In the genomic region with DNA sequence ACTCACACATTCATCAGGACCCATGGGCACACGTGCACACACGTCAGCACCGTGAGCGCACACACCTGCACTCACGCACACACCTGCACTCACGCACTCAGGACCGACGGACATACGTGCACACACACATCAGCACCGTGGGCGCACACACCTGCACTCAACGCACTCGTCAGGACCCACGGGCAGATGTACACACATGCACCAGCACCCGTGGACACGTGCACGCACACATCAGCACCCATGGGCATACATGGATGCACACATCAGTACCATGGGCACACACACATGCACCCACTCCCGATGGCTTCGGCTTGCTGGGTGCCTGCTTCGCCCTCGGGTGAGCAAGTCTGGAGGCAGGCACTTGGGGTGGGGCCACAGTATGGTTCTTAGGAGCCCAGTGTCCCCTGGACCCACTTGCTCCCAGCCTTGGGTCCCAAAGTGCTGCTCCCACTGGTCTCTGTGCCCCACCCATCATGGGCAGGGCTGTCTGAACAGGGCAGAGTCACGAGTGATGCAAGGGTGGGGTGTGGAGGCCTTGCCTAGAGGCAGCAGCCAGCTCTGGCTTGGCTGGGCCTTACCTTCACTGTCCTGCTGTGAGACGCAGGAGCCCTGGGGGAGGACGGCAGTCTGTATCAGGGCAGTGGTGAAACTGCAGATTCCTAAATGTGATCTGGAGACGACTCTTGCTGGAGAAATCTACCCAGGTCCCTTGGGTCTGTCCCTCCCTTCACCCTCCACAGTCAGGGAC, we compare ENCODE assay signal across 2 cellular contexts.
TF ChIP-seq lines count a peak whose summit lies in the region.

No MANE protein-coding gene starts in this region.

TF ChIP-seq in IMR-90, 13 proteins besides CTCF, POLR2A, EP300 and RAD21:
- TF ChIP-seq MAFK (IDR thresholded peaks at IDR 0.05; ENCODE audit: low read depth, low read length) = no peak
- no peak for TF ChIP-seq FOS (IDR thresholded peaks at IDR 0.05; ENCODE audit: low read depth, low read length)
- TF ChIP-seq BHLHE40 (IDR thresholded peaks at IDR 0.05; ENCODE audit: low read depth, low read length) = no peak
- TF ChIP-seq MXI1 (IDR thresholded peaks at IDR 0.05; ENCODE audit: borderline replicate concordance, low read depth, low read length) = no peak
- no peak for TF ChIP-seq MAZ (IDR thresholded peaks at IDR 0.05; ENCODE audit: borderline replicate concordance, low read depth, low read length)
- TF ChIP-seq SMC3 (IDR thresholded peaks at IDR 0.05; ENCODE audit: low read depth, low read length) = no peak
- no peak for TF ChIP-seq CHD1 (IDR thresholded peaks at IDR 0.05; ENCODE audit: low read depth, low read length)
- TF ChIP-seq CEBPB (IDR thresholded peaks at IDR 0.05; ENCODE audit: low read depth, low read length) = no peak
- TF ChIP-seq, protein P1, sequence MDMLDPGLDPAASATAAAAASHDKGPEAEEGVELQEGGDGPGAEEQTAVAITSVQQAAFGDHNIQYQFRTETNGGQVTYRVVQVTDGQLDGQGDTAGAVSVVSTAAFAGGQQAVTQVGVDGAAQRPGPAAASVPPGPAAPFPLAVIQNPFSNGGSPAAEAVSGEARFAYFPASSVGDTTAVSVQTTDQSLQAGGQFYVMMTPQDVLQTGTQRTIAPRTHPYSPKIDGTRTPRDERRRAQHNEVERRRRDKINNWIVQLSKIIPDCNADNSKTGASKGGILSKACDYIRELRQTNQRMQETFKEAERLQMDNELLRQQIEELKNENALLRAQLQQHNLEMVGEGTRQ (IDR thresholded peaks at IDR 0.05; ENCODE audit: low read depth, low read length) = no peak
- TF ChIP-seq, protein P2, sequence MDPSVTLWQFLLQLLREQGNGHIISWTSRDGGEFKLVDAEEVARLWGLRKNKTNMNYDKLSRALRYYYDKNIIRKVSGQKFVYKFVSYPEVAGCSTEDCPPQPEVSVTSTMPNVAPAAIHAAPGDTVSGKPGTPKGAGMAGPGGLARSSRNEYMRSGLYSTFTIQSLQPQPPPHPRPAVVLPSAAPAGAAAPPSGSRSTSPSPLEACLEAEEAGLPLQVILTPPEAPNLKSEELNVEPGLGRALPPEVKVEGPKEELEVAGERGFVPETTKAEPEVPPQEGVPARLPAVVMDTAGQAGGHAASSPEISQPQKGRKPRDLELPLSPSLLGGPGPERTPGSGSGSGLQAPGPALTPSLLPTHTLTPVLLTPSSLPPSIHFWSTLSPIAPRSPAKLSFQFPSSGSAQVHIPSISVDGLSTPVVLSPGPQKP (IDR thresholded peaks at IDR 0.05; ENCODE audit: borderline replicate concordance, low read depth, low read length) = no peak
- no peak for TF ChIP-seq NFE2L2 (IDR thresholded peaks at IDR 0.05; ENCODE audit: low read depth, low read length)
- no peak for TF ChIP-seq RFX5 (IDR thresholded peaks at IDR 0.05; ENCODE audit: low read depth, low read length)
- TF ChIP-seq RCOR1 (IDR thresholded peaks at IDR 0.05; ENCODE audit: insufficient replicate concordance, low read length) = no peak
TF ChIP-seq in IMR-90: peak in this region for 0.

TF ChIP-seq in endothelial cell of umbilical vein, 7 proteins besides CTCF, POLR2A, EP300 and RAD21:
- no peak for TF ChIP-seq EZH2 (IDR thresholded peaks at IDR 0.05; ENCODE audit: borderline replicate concordance, low read depth, low read length, severe bottlenecking)
- no peak for TF ChIP-seq JUN (IDR thresholded peaks at IDR 0.05; ENCODE audit: borderline replicate concordance, insufficient read depth, insufficient read length, low read depth)
- no peak for TF ChIP-seq MAX (IDR thresholded peaks at IDR 0.05; ENCODE audit: insufficient read depth, insufficient read length)
- no peak for TF ChIP-seq GATA2 (IDR thresholded peaks at IDR 0.05; ENCODE audit: insufficient read depth, insufficient read length, low read depth, low read length)
- no peak for TF ChIP-seq POLR2AphosphoS5 (IDR thresholded peaks at IDR 0.05; ENCODE audit: insufficient read depth, low read depth, low read length)
- no peak for TF ChIP-seq FOS (IDR thresholded peaks at IDR 0.05; ENCODE audit: borderline replicate concordance, insufficient read depth, low read length)
- no peak for TF ChIP-seq MYC (IDR thresholded peaks at IDR 0.05; ENCODE audit: low read depth, low read length)
